In genomic region chr4:71664366-71664765, GRCh38 we compare ENCODE assay signal across 30 cellular contexts.
"Had no signal": no experiment of that assay in that cellular context is flagged by ENCODE, and none has a peak within 500 bp of the region (broad histone marks: within the 10 kb centered on the region; RNA-seq: fewer than 3 reads in every experiment).

No MANE protein-coding gene starts in this region.

- H3K9me3 Mint-ChIP-seq: activated B cell treated with CpG ODN at 0.5 μM for 24 hours; activated CD8-positive, alpha-beta T cell treated with anti-CD3 and anti-CD28 coated beads for 36 hours; activated naive CD4-positive, alpha-beta T cell treated with anti-CD3 and anti-CD28 coated beads for 36 hours; activated naive CD4-positive, alpha-beta T cell treated with anti-CD3 and anti-CD28 coated beads, Interleukin-2, amount 50 U/mL, for 72 hours; activated T-cell treated with anti-CD3 and anti-CD28 coated beads, Interleukin-2, amount 50 U/mL, for 4 hours; activated T-helper 2 cell treated with anti-CD3 and anti-CD28 coated beads, Interferon-gamma antibody, Interleukin-2, Interleukin-4, amounts not matched to agents 10 μg/mL and 5 μg/mL and 100 μg/mL, durations not matched to agents 14 hours and 24 hours and 36 hours; central memory CD8-positive, alpha-beta T cell; dendritic cell treated with granulocyte-macrophage colony-stimulating factor and Interleukin-4, amounts not matched to agents 40 ng/mL and 50 ng/mL, for 4 days; endodermal cell; T-helper 2 cell treated with Interferon-gamma antibody and Interleukin-4, amounts not matched to agents 5 μg/mL and 100 μg/mL, for 36 hours had no signal

- H3K27me3 ChIP-seq: ascending aorta, brain microvascular endothelial cell had no signal

- H3K27me3 Mint-ChIP-seq: dendritic cell treated with granulocyte-macrophage colony-stimulating factor and Interleukin-4, amounts not matched to agents 40 ng/mL and 50 ng/mL, for 4 days had no signal

- H3K9me3 ChIP-seq: ascending aorta had no signal

- H3K4me1 ChIP-seq: ascending aorta had no signal

- DNase-seq: activated B cell treated with CpG ODN at 0.5 μM for 24 hours; activated CD4-positive, alpha-beta T cell treated with anti-CD3 and anti-CD28 coated beads for 48 hours; activated CD4-positive, alpha-beta T cell treated with anti-CD3 and anti-CD28 coated beads, Interleukin-2, amount 50 U/mL, for 1 hour; activated CD4-positive, alpha-beta T cell treated with anti-CD3 and anti-CD28 coated beads, Interleukin-2, amount 50 U/mL, for 48 hours; activated CD8-positive, alpha-beta memory T cell treated with anti-CD3 and anti-CD28 coated beads for 24 hours; activated CD8-positive, alpha-beta T cell treated with anti-CD3 and anti-CD28 coated beads for 36 hours; activated effector memory CD4-positive, alpha-beta T cell treated with anti-CD3 and anti-CD28 coated beads, Interleukin-2, amount 50 U/mL, for 16 hours; activated naive CD4-positive, alpha-beta T cell treated with anti-CD3 and anti-CD28 coated beads for 36 hours; activated naive CD8-positive, alpha-beta T cell treated with anti-CD3 and anti-CD28 coated beads, Interleukin-2, amount 10 ng/mL, durations not matched to agents 7 days and 5 days; activated T-cell treated with anti-CD3 and anti-CD28 coated beads, Interleukin-2, amount 50 U/mL, for 4 hours; brain microvascular endothelial cell; dorsolateral prefrontal cortex; effector memory CD4-positive, alpha-beta T cell; endodermal cell; foreskin fibroblast; T-helper 1 cell; T-helper 17 cell; T1000; WERI-Rb-1 had no signal

- FAIRE-seq: bronchial epithelial cell, frontal cortex had no signal

- H3K4me1 Mint-ChIP-seq: activated B cell treated with CpG ODN at 0.5 μM for 24 hours; central memory CD8-positive, alpha-beta T cell; T-helper 17 cell had no signal

- H3K4me3 ChIP-seq: ascending aorta, coronary artery, dorsolateral prefrontal cortex had no signal

- H3K27ac Mint-ChIP-seq: activated B cell treated with CpG ODN at 0.5 μM for 24 hours; activated CD8-positive, alpha-beta T cell treated with anti-CD3 and anti-CD28 coated beads for 36 hours; activated naive CD4-positive, alpha-beta T cell treated with anti-CD3 and anti-CD28 coated beads for 36 hours; activated naive CD4-positive, alpha-beta T cell treated with anti-CD3 and anti-CD28 coated beads, Interleukin-2, amount 50 U/mL, for 72 hours; activated naive CD8-positive, alpha-beta T cell treated with anti-CD3 and anti-CD28 coated beads, Interleukin-2, amount 10 ng/mL, durations not matched to agents 7 days and 5 days; activated T-helper 2 cell treated with anti-CD3 and anti-CD28 coated beads, Interferon-gamma antibody, Interleukin-2, Interleukin-4, amounts not matched to agents 10 μg/mL and 5 μg/mL and 100 μg/mL, durations not matched to agents 14 hours and 24 hours and 36 hours; dendritic cell treated with granulocyte-macrophage colony-stimulating factor and Interleukin-4, amounts not matched to agents 40 ng/mL and 50 ng/mL, for 4 days; endodermal cell; T-helper 17 cell; T-helper 2 cell treated with Interferon-gamma antibody and Interleukin-4, amounts not matched to agents 5 μg/mL and 100 μg/mL, for 36 hours had no signal

- H3K4me3 Mint-ChIP-seq: activated B cell treated with CpG ODN at 0.5 μM for 24 hours; activated CD8-positive, alpha-beta T cell treated with anti-CD3 and anti-CD28 coated beads for 36 hours; activated naive CD4-positive, alpha-beta T cell treated with anti-CD3 and anti-CD28 coated beads for 36 hours; activated naive CD8-positive, alpha-beta T cell treated with anti-CD3 and anti-CD28 coated beads, Interleukin-2, amount 10 ng/mL, durations not matched to agents 7 days and 5 days; activated T-cell treated with anti-CD3 and anti-CD28 coated beads, Interleukin-2, amount 50 U/mL, for 4 hours; central memory CD8-positive, alpha-beta T cell; dendritic cell treated with granulocyte-macrophage colony-stimulating factor and Interleukin-4, amounts not matched to agents 40 ng/mL and 50 ng/mL, for 4 days; endodermal cell; T-helper 17 cell; T-helper 2 cell treated with Interferon-gamma antibody and Interleukin-4, amounts not matched to agents 5 μg/mL and 100 μg/mL, for 36 hours had no signal

- H3K36me3 Mint-ChIP-seq: activated naive CD4-positive, alpha-beta T cell treated with anti-CD3 and anti-CD28 coated beads, Interleukin-2, amount 50 U/mL, for 72 hours had no signal

- ATAC-seq: activated CD4-positive, CD25-positive, alpha-beta regulatory T cell treated with anti-CD3 and anti-CD28 coated beads, Interleukin-2, amount 50 U/mL, for 24 hours; activated CD8-positive, alpha-beta T cell treated with anti-CD3 and anti-CD28 coated beads for 36 hours; activated naive CD4-positive, alpha-beta T cell treated with anti-CD3 and anti-CD28 coated beads, Interleukin-2, amount 50 U/mL, for 72 hours; activated T-cell treated with anti-CD3 and anti-CD28 coated beads, Interleukin-2, amount 50 U/mL, for 4 hours; esophagus mucosa; T-helper 17 cell had no signal

- H3K27ac ChIP-seq: ascending aorta, brain microvascular endothelial cell, coronary artery, dorsolateral prefrontal cortex, WERI-Rb-1 had no signal

- H3K36me3 ChIP-seq: ascending aorta, brain microvascular endothelial cell, WERI-Rb-1 had no signal
